ENCODE assay signal across 8 cellular contexts in genomic region chr17:75260679-75261335, GRCh38. TPM values are rescaled to one million over a fixed set of nuclear protein-coding genes. Genes with fewer than 3 reads are reported as not detected.
DNase-seq lines count a peak whose midpoint lies in the region; ATAC-seq and TF ChIP-seq lines count a peak whose summit lies in the region.

No MANE protein-coding gene starts in this region.

- peaks cover 4% of the 10 kb centered on the region for H3K36me3 ChIP-seq in Caco-2 (ENCODE audit: control insufficient read depth, insufficient read depth, low read length)
- peaks cover 40% of the 10 kb centered on the region for H3K36me3 ChIP-seq in HAP-1 (replicated peaks)
- H3K36me3 ChIP-seq in OCI-LY3 (replicated peaks; ENCODE audit: low read depth, low read length) = peaks cover 16% of the 10 kb centered on the region
- peaks cover 7% of the 10 kb centered on the region for H3K36me3 ChIP-seq in brain microvascular endothelial cell (replicated peaks)
- H3K36me3 ChIP-seq in thoracic aorta = peaks cover 5% of the 10 kb centered on the region

- H3K4me2 ChIP-seq in OCI-LY3 (ENCODE audit: low read length) = peak overlapping the region; percentile 97

- no peak overlapping the region; the same call in 1 of the 2 replicates for H2AFZ ChIP-seq in OCI-LY3 (ENCODE audit: low read depth, low read length)

- intact Hi-C loops in Caco-2 (cut with micrococcal nuclease; ENCODE audit: unreplicated experiment) = loop anchor here (2.0 kb wide), 1 partner anchor 28 kb away; the partner anchor contains the start of gene SLC25A19

- POLR2A ChIA-PET in Caco-2 (lab: Charles Lee) = interaction anchor here (0.5 to 3.0 kb wide), 8 partner anchors 10 to 256 kb away, joined by 3 to 48 read pairs (median 4); partner anchors contain the start of genes GRB2, MIF4GD, SLC25A19 and TSEN54

- TF ChIP-seq CTCF in Caco-2 (IDR thresholded peaks at IDR 0.05; ENCODE audit: insufficient read depth in 1 of 2, low read depth in 1 of 2, low read length in 1 of 2, severe bottlenecking in 1 of 2, unreplicated experiment in 1 of 2) (no peak), OCI-LY3 (IDR thresholded peaks at IDR 0.05; ENCODE audit: low read depth, low read length) (no peak), brain microvascular endothelial cell (IDR thresholded peaks at IDR 0.05; ENCODE audit: low read depth, low read length, missing control alignments) (peak; percentile 19), thoracic aorta (IDR thresholded peaks at IDR 0.05) (no peak)

- peaks cover 54% of the 10 kb centered on the region for H3K79me2 ChIP-seq in OCI-LY3 (ENCODE audit: low read length)

- no peaks in the 10 kb centered on the region for H3K27me3 ChIP-seq in Caco-2 (replicated peaks; ENCODE audit: control insufficient read depth, insufficient read depth, low read length)
- H3K27me3 ChIP-seq in HAP-1 (ENCODE audit: low read depth) = no peaks in the 10 kb centered on the region
- H3K27me3 ChIP-seq in OCI-LY3 (ENCODE audit: low read depth, low read length) = no peaks in the 10 kb centered on the region
- H3K27me3 ChIP-seq in brain microvascular endothelial cell (replicated peaks) = no peaks in the 10 kb centered on the region
- H3K27me3 ChIP-seq in thoracic aorta (replicated peaks; ENCODE audit: insufficient read depth) = no peaks in the 10 kb centered on the region

- H3K4me1 Mint-ChIP-seq in Caco-2 (ENCODE audit: low read depth, unreplicated experiment) (peaks cover 32% of the 10 kb centered on the region), memory B cell (peaks cover 40% of the 10 kb centered on the region)

- peak overlapping the region; percentile 89 for H3K4me3 ChIP-seq in Caco-2 (ENCODE audit: low read depth, low read length)
- peak overlapping the region; percentile 100 for H3K4me3 ChIP-seq in HAP-1
- H3K4me3 ChIP-seq in OCI-LY3 (ENCODE audit: low read length) = peak overlapping the region; percentile 95
- peak overlapping the region; percentile 92 for H3K4me3 ChIP-seq in brain microvascular endothelial cell (ENCODE audit: low read depth, low read length)
- peak overlapping the region; percentile 94 for H3K4me3 ChIP-seq in thoracic aorta

- H3K4me3 Mint-ChIP-seq in Caco-2 (ENCODE audit: unreplicated experiment) (peak overlapping the region; percentile 97), memory B cell (peak overlapping the region; percentile 94)

- ATAC-seq in memory B cell (ENCODE audit: low read depth) = peak; percentile 20
- ATAC-seq in thoracic aorta (ENCODE audit: insufficient number of reproducible peaks, low FRiP score, low read depth) = no peak

- H3K36me3 Mint-ChIP-seq in Caco-2 (ENCODE audit: insufficient read depth, unreplicated experiment) (peaks cover 33% of the 10 kb centered on the region), memory B cell (peaks cover 4% of the 10 kb centered on the region)

- BruUV-seq in Caco-2 (replicated peaks; lab: Mats Ljungman, UMichigan) = TSS peak; percentile 64

- H3K27ac Mint-ChIP-seq in Caco-2 (ENCODE audit: unreplicated experiment) = peak overlapping the region; percentile 100
- peak overlapping the region; percentile 100 for H3K27ac Mint-ChIP-seq in memory B cell

- peak overlapping the region; percentile 88 for H3K27ac ChIP-seq in OCI-LY3 (ENCODE audit: low read length)
- peak overlapping the region; percentile 99 for H3K27ac ChIP-seq in brain microvascular endothelial cell
- H3K27ac ChIP-seq in thoracic aorta = peak overlapping the region; percentile 93 to 98

- peak overlapping the region; percentile 96 for H3K9ac ChIP-seq in OCI-LY3 (ENCODE audit: low read length)

- no peaks in the 10 kb centered on the region for H3K9me3 ChIP-seq in Caco-2
- no peaks in the 10 kb centered on the region for H3K9me3 ChIP-seq in HAP-1
- H3K9me3 ChIP-seq in OCI-LY3 (ENCODE audit: insufficient read depth, low read length) = no peaks in the 10 kb centered on the region
- no peaks in the 10 kb centered on the region for H3K9me3 ChIP-seq in thoracic aorta

- DNase-seq in Caco-2 (no peak), HAP-1 (ENCODE audit: low spot score in 2 of 2) (no peak), brain microvascular endothelial cell (no peak), memory B cell (ENCODE audit: low spot score in 2 of 2) (no peak), thoracic aorta (ENCODE audit: low spot score) (no peak), NCI-H2196 (lab: John Stamatoyannopoulos, UW; ENCODE audit: unreplicated experiment) (no peak)
- no peak for DNase-seq in activated CD8-positive, alpha-beta memory T cell treated with anti-CD3 and anti-CD28 coated beads, Interleukin-2, amount 50 U/mL, for 4 hours

- CTCF ChIA-PET in Caco-2 (lab: Charles Lee) = interaction anchor here (0.9 to 3.3 kb wide), 5 partner anchors 10 to 133 kb away, joined by 3 to 42 read pairs (median 12); partner anchors contain the start of genes MIF4GD and SLC25A19

- H3K9me3 Mint-ChIP-seq in Caco-2 (ENCODE audit: unreplicated experiment) (no peaks in the 10 kb centered on the region), memory B cell (no peaks in the 10 kb centered on the region)

- H4K20me1 ChIP-seq in OCI-LY3 (ENCODE audit: insufficient read depth, low read length) = no peaks in the 10 kb centered on the region; the same call in 1 of the 2 replicates

- in situ Hi-C loops in HAP-1 (cut with MboI; ENCODE audit: low sequenced_read_pairs) (no loop called here), brain microvascular endothelial cell (cut with HindIII; ENCODE audit: low pct_ligation_motif_present, low sequenced_read_pairs) (no loop called here)

- H3K4me1 ChIP-seq in Caco-2 (no peaks in the 10 kb centered on the region), HAP-1 (peaks cover 9% of the 10 kb centered on the region), OCI-LY3 (ENCODE audit: low read length) (peaks cover 18% of the 10 kb centered on the region), thoracic aorta (ENCODE audit: control insufficient read depth in 1 of 2, low read depth in 2 of 2) (peaks cover 17 to 27% of the 10 kb centered on the region in 2 donors)

- H3K27me3 Mint-ChIP-seq in Caco-2 (ENCODE audit: insufficient read depth, unreplicated experiment) (no peaks in the 10 kb centered on the region), memory B cell (no peaks in the 10 kb centered on the region)

RNA-seq across cellular contexts. Expression of gene GGA3, which starts 0.6 kb away (rescaled TPM):
- 90.2 and 94.4 TPM in 2 replicates for total RNA-seq in Caco-2 (2022)
- total RNA-seq in thoracic aorta = 10 to 100 TPM; 33.3 to 41.9 TPM

RNA-seq across cellular contexts. Expression of gene MRPS7, which starts 0.9 kb away (rescaled TPM):
- total RNA-seq in Caco-2 (2022) (123 and 125 TPM in 2 replicates), thoracic aorta (10 to 100 TPM; 29.0 to 33.2 TPM)

RNA-seq across cellular contexts. Expression of gene MIF4GD, which starts 10.2 kb away (rescaled TPM):
- total RNA-seq in Caco-2 (2022) (27.0 and 27.3 TPM in 2 replicates), thoracic aorta (10 to 100 TPM; 32.5 to 70.1 TPM)

RNA-seq across cellular contexts. Expression of gene SLC25A19, which starts 28.4 kb away (rescaled TPM):
- total RNA-seq in Caco-2 (2022) (29.8 and 33.6 TPM in 2 replicates), thoracic aorta (10 to 100 TPM in 1 of 2 donors, 1 to 10 TPM in 1; 6.1 to 12.6 TPM)

RNA-seq across cellular contexts. Expression of gene NUP85, which starts 55.3 kb away (rescaled TPM):
- 119 and 142 TPM in 2 replicates for total RNA-seq in Caco-2 (2022)
- total RNA-seq in thoracic aorta = 10 to 100 TPM; 30.3 to 39.3 TPM
